ENCODE assay signal across 9 cellular contexts in genomic region chr10:59864141-59864962, GRCh38. TPM values are rescaled to one million over a fixed set of nuclear protein-coding genes. Genes with fewer than 3 reads are reported as not detected.
A peak's percentile ranks its signal among the peaks of the same experiment; 100 is the strongest.
DNase-seq lines count a peak whose midpoint lies in the region; ATAC-seq and TF ChIP-seq lines count a peak whose summit lies in the region.
"Had no signal": no experiment of that assay in that cellular context is flagged by ENCODE, and none has a peak within 500 bp of the region (broad histone marks: within the 10 kb centered on the region; RNA-seq: fewer than 3 reads in every experiment).

No MANE protein-coding gene starts in this region.

- H3K4me1 Mint-ChIP-seq in activated CD4-positive, alpha-beta memory T cell treated with anti-CD3 and anti-CD28 coated beads for 36 hours (ENCODE audit: low read depth): peaks cover 52% of the 10 kb centered on the region
- peaks cover 11% of the 10 kb centered on the region for H3K4me1 Mint-ChIP-seq in activated CD4-positive, alpha-beta memory T cell treated with anti-CD3 and anti-CD28 coated beads, Interleukin-2, amount 10 ng/mL, durations not matched to agents 7 days and 5 days
- peaks cover 73% of the 10 kb centered on the region for H3K4me1 Mint-ChIP-seq in stimulated activated naive CD8-positive, alpha-beta T cell treated with anti-CD3 and anti-CD28 coated beads, Interleukin-15, Interleukin-2, amounts not matched to agents 100 ng/mL and 50 ng/mL, for 24 hours (ENCODE audit: low read depth)
- peaks cover 24% of the 10 kb centered on the region for H3K4me1 Mint-ChIP-seq in activated CD8-positive, alpha-beta memory T cell treated with anti-CD3 and anti-CD28 coated beads, Interleukin-2, amount 10 ng/mL, durations not matched to agents 7 days and 5 days

- TF ChIP-seq CTCF in PC-9 (conservative IDR thresholded peaks at IDR 0.05) (no peak), foreskin keratinocyte (conservative IDR thresholded peaks at IDR 0.05) (no peak)

- POLR2A ChIA-PET in activated CD4-positive, alpha-beta memory T cell treated with anti-CD3 and anti-CD28 coated beads for 36 hours (lab: Charles Lee): interaction anchor here (4.2 kb wide), 1 partner anchor 42 kb away, joined by 30 read pairs; the partner anchor contains the start of gene CCDC6
- POLR2A ChIA-PET in activated CD4-positive, alpha-beta memory T cell treated with anti-CD3 and anti-CD28 coated beads, Interleukin-2, amount 10 ng/mL, durations not matched to agents 7 days and 5 days (lab: Charles Lee): interaction anchor here (4.6 kb wide), 1 partner anchor 42 kb away, joined by 39 read pairs; the partner anchor contains the start of gene CCDC6
- POLR2A ChIA-PET in PC-9 (lab: Charles Lee; ENCODE audit: unreplicated experiment): interaction anchor here (0.7 to 1.8 kb wide), 2 partner anchors 44 to 140 kb away, joined by 3 to 6 read pairs; no protein-coding TSS in a partner anchor

- H3K27me3 ChIP-seq in PC-9 (ENCODE audit: insufficient read depth, low read depth) (no peaks in the 10 kb centered on the region), foreskin keratinocyte (no peaks in the 10 kb centered on the region)

- H3K36me3 Mint-ChIP-seq in activated CD4-positive, alpha-beta memory T cell treated with anti-CD3 and anti-CD28 coated beads for 36 hours: peaks cover 20% of the 10 kb centered on the region
- H3K36me3 Mint-ChIP-seq in activated CD4-positive, alpha-beta memory T cell treated with anti-CD3 and anti-CD28 coated beads, Interleukin-2, amount 10 ng/mL, durations not matched to agents 7 days and 5 days (ENCODE audit: low read depth): peaks cover 10% of the 10 kb centered on the region
- peaks cover 24% of the 10 kb centered on the region for H3K36me3 Mint-ChIP-seq in stimulated activated naive CD8-positive, alpha-beta T cell treated with anti-CD3 and anti-CD28 coated beads, Interleukin-15, Interleukin-2, amounts not matched to agents 100 ng/mL and 50 ng/mL, for 24 hours (ENCODE audit: low read depth)
- H3K36me3 Mint-ChIP-seq in activated CD8-positive, alpha-beta memory T cell treated with anti-CD3 and anti-CD28 coated beads, Interleukin-2, amount 10 ng/mL, durations not matched to agents 7 days and 5 days: peaks cover 14% of the 10 kb centered on the region

- no peaks in the 10 kb centered on the region for H3K27me3 Mint-ChIP-seq in activated CD4-positive, alpha-beta memory T cell treated with anti-CD3 and anti-CD28 coated beads for 36 hours
- no peaks in the 10 kb centered on the region for H3K27me3 Mint-ChIP-seq in activated CD4-positive, alpha-beta memory T cell treated with anti-CD3 and anti-CD28 coated beads, Interleukin-2, amount 10 ng/mL, durations not matched to agents 7 days and 5 days
- no peaks in the 10 kb centered on the region for H3K27me3 Mint-ChIP-seq in stimulated activated naive CD8-positive, alpha-beta T cell treated with anti-CD3 and anti-CD28 coated beads, Interleukin-15, Interleukin-2, amounts not matched to agents 100 ng/mL and 50 ng/mL, for 24 hours
- H3K27me3 Mint-ChIP-seq in activated CD8-positive, alpha-beta memory T cell treated with anti-CD3 and anti-CD28 coated beads, Interleukin-2, amount 10 ng/mL, durations not matched to agents 7 days and 5 days: no peaks in the 10 kb centered on the region

- no peak overlapping the region for H3K4me3 ChIP-seq in PC-9

- H3K4me3 Mint-ChIP-seq in activated CD4-positive, alpha-beta memory T cell treated with anti-CD3 and anti-CD28 coated beads for 36 hours: no peak overlapping the region
- no peak overlapping the region for H3K4me3 Mint-ChIP-seq in activated CD4-positive, alpha-beta memory T cell treated with anti-CD3 and anti-CD28 coated beads, Interleukin-2, amount 10 ng/mL, durations not matched to agents 7 days and 5 days
- no peak overlapping the region for H3K4me3 Mint-ChIP-seq in stimulated activated naive CD8-positive, alpha-beta T cell treated with anti-CD3 and anti-CD28 coated beads, Interleukin-15, Interleukin-2, amounts not matched to agents 100 ng/mL and 50 ng/mL, for 24 hours
- H3K4me3 Mint-ChIP-seq in activated CD8-positive, alpha-beta memory T cell treated with anti-CD3 and anti-CD28 coated beads, Interleukin-2, amount 10 ng/mL, durations not matched to agents 7 days and 5 days: no peak overlapping the region

- H3K4me1 ChIP-seq in PC-9 (replicated peaks; ENCODE audit: insufficient read depth): peaks cover 24% of the 10 kb centered on the region
- peaks cover 11% of the 10 kb centered on the region for H3K4me1 ChIP-seq in foreskin keratinocyte

- DNase-seq in activated CD4-positive, alpha-beta memory T cell treated with anti-CD3 and anti-CD28 coated beads for 36 hours: peak; percentile 37
- DNase-seq in activated CD4-positive, alpha-beta memory T cell treated with anti-CD3 and anti-CD28 coated beads, Interleukin-2, amount 10 ng/mL, durations not matched to agents 7 days and 5 days: no peak
- DNase-seq in PC-9 (no peak), foreskin keratinocyte (no peak), T-helper 9 cell (no peak), NCI-H187 treated with DMSO at 0.1 percent for 48 hours (lab: John Stamatoyannopoulos, UW) (no peak)
- DNase-seq in activated CD8-positive, alpha-beta memory T cell treated with anti-CD3 and anti-CD28 coated beads, Interleukin-2, amount 10 ng/mL, durations not matched to agents 7 days and 5 days: no peak
- DNase-seq: NCI-H2029 had no signal

- TSS peak; percentile 26 for BruUV-seq in PC-9 (replicated peaks; lab: Mats Ljungman, UMichigan)

- peak overlapping the region; percentile 46 for H3K27ac ChIP-seq in PC-9
- no peak overlapping the region for H3K27ac ChIP-seq in foreskin keratinocyte

- CTCF ChIA-PET in activated CD4-positive, alpha-beta memory T cell treated with anti-CD3 and anti-CD28 coated beads for 36 hours (lab: Charles Lee): interaction anchor here (0.6 to 6.4 kb wide), 21 partner anchors 9 to 345 kb away, joined by 3 to 69 read pairs (median 4); partner anchors contain the start of gene CCDC6
- CTCF ChIA-PET in activated CD4-positive, alpha-beta memory T cell treated with anti-CD3 and anti-CD28 coated beads, Interleukin-2, amount 10 ng/mL, durations not matched to agents 7 days and 5 days (lab: Charles Lee): interaction anchor here (0.8 to 4.6 kb wide), 18 partner anchors 9 to 349 kb away, joined by 3 to 49 read pairs (median 3); partner anchors contain the start of gene CCDC6
- CTCF ChIA-PET in PC-9 (lab: Charles Lee): interaction anchor here (0.5 to 1.2 kb wide), 16 partner anchors 12 to 285 kb away, joined by 3 to 16 read pairs (median 3); partner anchors contain the start of gene CCDC6
- CTCF ChIA-PET in activated CD8-positive, alpha-beta memory T cell treated with anti-CD3 and anti-CD28 coated beads, Interleukin-2, amount 10 ng/mL, durations not matched to agents 7 days and 5 days (lab: Charles Lee): interaction anchor here (0.7 to 6.4 kb wide), 18 partner anchors 13 to 344 kb away, joined by 3 to 78 read pairs (median 4); partner anchors contain the start of gene CCDC6

- no peaks in the 10 kb centered on the region for H3K9me2 ChIP-seq in PC-9 (ENCODE audit: insufficient read depth)

- H3K79me2 ChIP-seq in PC-9 (ENCODE audit: low read depth): peaks cover 96% of the 10 kb centered on the region

- H3K36me3 ChIP-seq in PC-9 (ENCODE audit: low read depth): peaks cover 7% of the 10 kb centered on the region

- peaks cover 3% of the 10 kb centered on the region for H3K9me3 Mint-ChIP-seq in activated CD4-positive, alpha-beta memory T cell treated with anti-CD3 and anti-CD28 coated beads for 36 hours
- H3K9me3 Mint-ChIP-seq in activated CD4-positive, alpha-beta memory T cell treated with anti-CD3 and anti-CD28 coated beads, Interleukin-2, amount 10 ng/mL, durations not matched to agents 7 days and 5 days: peaks cover 5% of the 10 kb centered on the region
- H3K9me3 Mint-ChIP-seq in stimulated activated naive CD8-positive, alpha-beta T cell treated with anti-CD3 and anti-CD28 coated beads, Interleukin-15, Interleukin-2, amounts not matched to agents 100 ng/mL and 50 ng/mL, for 24 hours: peaks cover 9% of the 10 kb centered on the region
- H3K9me3 Mint-ChIP-seq in activated CD8-positive, alpha-beta memory T cell treated with anti-CD3 and anti-CD28 coated beads, Interleukin-2, amount 10 ng/mL, durations not matched to agents 7 days and 5 days (ENCODE audit: low read depth): peaks cover 3% of the 10 kb centered on the region

- peaks cover 29% of the 10 kb centered on the region; the same call in 1 of the 2 replicates for H3F3A ChIP-seq in PC-9 (ENCODE audit: insufficient read depth, low read depth)

- no peaks in the 10 kb centered on the region for H3K9me3 ChIP-seq in PC-9 (ENCODE audit: insufficient read depth, low read depth)

- peak; percentile 74 for ATAC-seq in foreskin keratinocyte
- no peak for ATAC-seq in activated CD8-positive, alpha-beta memory T cell treated with anti-CD3 and anti-CD28 coated beads, Interleukin-2, amount 10 ng/mL, durations not matched to agents 7 days and 5 days

- peak overlapping the region; percentile 34 for H3K27ac Mint-ChIP-seq in activated CD4-positive, alpha-beta memory T cell treated with anti-CD3 and anti-CD28 coated beads for 36 hours
- no peak overlapping the region for H3K27ac Mint-ChIP-seq in activated CD4-positive, alpha-beta memory T cell treated with anti-CD3 and anti-CD28 coated beads, Interleukin-2, amount 10 ng/mL, durations not matched to agents 7 days and 5 days
- H3K27ac Mint-ChIP-seq in stimulated activated naive CD8-positive, alpha-beta T cell treated with anti-CD3 and anti-CD28 coated beads, Interleukin-15, Interleukin-2, amounts not matched to agents 100 ng/mL and 50 ng/mL, for 24 hours: peak overlapping the region; percentile 7
- H3K27ac Mint-ChIP-seq in activated CD8-positive, alpha-beta memory T cell treated with anti-CD3 and anti-CD28 coated beads, Interleukin-2, amount 10 ng/mL, durations not matched to agents 7 days and 5 days: no peak overlapping the region

- intact Hi-C loops in activated CD4-positive, alpha-beta memory T cell treated with anti-CD3 and anti-CD28 coated beads for 36 hours (cut with micrococcal nuclease): loop anchor here (1.0 kb wide), 1 partner anchor 15 kb away; no protein-coding TSS in a partner anchor
- intact Hi-C loops in PC-9 (cut with micrococcal nuclease; ENCODE audit: unreplicated experiment): loop anchor here (2.0 kb wide), 1 partner anchor 344 kb away; no protein-coding TSS in a partner anchor

- peak overlapping the region; percentile 60; the same call in 1 of the 2 replicates for H3K4me2 ChIP-seq in PC-9

- H2AFZ ChIP-seq in PC-9: no peak overlapping the region

- H4K20me1 ChIP-seq in PC-9 (ENCODE audit: insufficient read depth): peaks cover 23% of the 10 kb centered on the region

RNA-seq across cellular contexts. Expression of gene CCDC6, which starts 42.0 kb away (rescaled TPM):
- 10 to 100 TPM; 49.1 to 51.5 TPM for total RNA-seq in activated CD4-positive, alpha-beta memory T cell treated with anti-CD3 and anti-CD28 coated beads for 36 hours
- total RNA-seq in activated CD4-positive, alpha-beta memory T cell treated with anti-CD3 and anti-CD28 coated beads, Interleukin-2, amount 10 ng/mL, durations not matched to agents 7 days and 5 days: 10 to 100 TPM; 22.4 to 22.6 TPM
- total RNA-seq in PC-9 (2021): 66.2 and 91.9 TPM in 2 replicates
- 47.9 and 49.3 TPM in 2 replicates for total RNA-seq in foreskin keratinocyte
- polyA plus RNA-seq in foreskin keratinocyte: 11.6 and 15.2 TPM in 2 replicates
- 10 to 100 TPM; 16.8 to 34.4 TPM for total RNA-seq in activated CD8-positive, alpha-beta memory T cell treated with anti-CD3 and anti-CD28 coated beads, Interleukin-2, amount 10 ng/mL, durations not matched to agents 7 days and 5 days

Comparison
In these comparisons a context has a peak if more than half of its experiments do, and no peak if none do; other contexts are left out.
1. H3K27ac Mint-ChIP-seq: peak in activated CD4-positive, alpha-beta memory T cell treated with anti-CD3 and anti-CD28 coated beads for 36 hours (single experiment) and stimulated activated naive CD8-positive, alpha-beta T cell treated with anti-CD3 and anti-CD28 coated beads, Interleukin-15, Interleukin-2, amounts not matched to agents 100 ng/mL and 50 ng/mL, for 24 hours (single experiment); none in activated CD4-positive, alpha-beta memory T cell treated with anti-CD3 and anti-CD28 coated beads, Interleukin-2, amount 10 ng/mL, durations not matched to agents 7 days and 5 days (single experiment) and activated CD8-positive, alpha-beta memory T cell treated with anti-CD3 and anti-CD28 coated beads, Interleukin-2, amount 10 ng/mL, durations not matched to agents 7 days and 5 days (single experiment).